1 cellular context compared by ENCODE assay signal in genomic region chr2:171325886-171326585, GRCh38.
A peak's percentile ranks its signal among the peaks of the same experiment; 100 is the strongest.
TF ChIP-seq lines count a peak whose summit lies in the region.

No MANE protein-coding gene starts in this region.

TF ChIP-seq in GM12878, 131 proteins besides CTCF, POLR2A, EP300 and RAD21 (continued from another document):
- TF ChIP-seq ZNF687 (IDR thresholded peaks at IDR 0.05) = peak; percentile 53; the same call in 1 of the 2 replicates
- TF ChIP-seq EED (IDR thresholded peaks at IDR 0.05; ENCODE audit: low read depth) = 0 out of 2 replicates have a peak, but pooled peaks have one; percentile 57
- peak; percentile 88 for TF ChIP-seq ATF7 (IDR thresholded peaks at IDR 0.05; ENCODE audit: low read depth)
- no peak for TF ChIP-seq MEF2B (IDR thresholded peaks at IDR 0.05; ENCODE audit: partially characterized antibody, poor library complexity, severe bottlenecking)
- TF ChIP-seq ATF2 (IDR thresholded peaks at IDR 0.05; ENCODE audit: low read length) = peak; percentile 90
- TF ChIP-seq NKRF (conservative IDR thresholded peaks at IDR 0.05) = no peak
- peak; percentile 74 to 76; a peak in 3 of 4 replicates for TF ChIP-seq IKZF2 (IDR thresholded peaks at IDR 0.05)
- peak; percentile 93 for TF ChIP-seq JUNB (IDR thresholded peaks at IDR 0.05)
- no peak for TF ChIP-seq FOS (IDR thresholded peaks at IDR 0.05; ENCODE audit: borderline replicate concordance, extremely low read depth, insufficient read length)
- peak; percentile 68; the same call in 1 of the 2 replicates for TF ChIP-seq DPF2 (IDR thresholded peaks at IDR 0.05)
- TF ChIP-seq CREB1 (IDR thresholded peaks at IDR 0.05; ENCODE audit: low read depth) = peak; percentile 81
- peak; percentile 78 for TF ChIP-seq CREM (IDR thresholded peaks at IDR 0.05; ENCODE audit: low read depth)
- TF ChIP-seq POLR2AphosphoS5 (IDR thresholded peaks at IDR 0.05; ENCODE audit: low read length) = 0 out of 2 replicates have a peak, but pooled peaks have one; percentile 27
- peak; percentile 78 for TF ChIP-seq IRF4 (IDR thresholded peaks at IDR 0.05; ENCODE audit: low read depth, low read length)
- no peak for TF ChIP-seq ZNF217 (IDR thresholded peaks at IDR 0.05)
- peak; percentile 67 for TF ChIP-seq SKIL (IDR thresholded peaks at IDR 0.05; ENCODE audit: low read depth, poor library complexity, severe bottlenecking)
- no peak for TF ChIP-seq ZNF24 (IDR thresholded peaks at IDR 0.05)
- TF ChIP-seq MTA2 (IDR thresholded peaks at IDR 0.05; ENCODE audit: low read depth) = peak; percentile 78
- no peak for TF ChIP-seq ZNF207 (IDR thresholded peaks at IDR 0.05; ENCODE audit: borderline replicate concordance)
- no peak for TF ChIP-seq SMAD1 (IDR thresholded peaks at IDR 0.05; ENCODE audit: low read depth, partially characterized antibody)
- peak; percentile 43; the same call in 1 of the 2 replicates for TF ChIP-seq PML (IDR thresholded peaks at IDR 0.05; ENCODE audit: low read length)
- TF ChIP-seq ZNF622 (IDR thresholded peaks at IDR 0.05) = no peak
- TF ChIP-seq RELB (IDR thresholded peaks at IDR 0.05; ENCODE audit: low read depth) = peak; percentile 62; the same call in 1 of the 2 replicates
- TF ChIP-seq BHLHE40 (IDR thresholded peaks at IDR 0.05; ENCODE audit: borderline replicate concordance in 1 of 2, low read depth in 2 of 2, low read length in 1 of 2) = no peak
- TF ChIP-seq BCL11A (IDR thresholded peaks at IDR 0.05; ENCODE audit: low read depth, low read length) = peak; percentile 72
- no peak for TF ChIP-seq ZBTB33 (IDR thresholded peaks at IDR 0.05)
- no peak for TF ChIP-seq RCOR1 (conservative IDR thresholded peaks at IDR 0.05; ENCODE audit: low read depth, low read length)
- TF ChIP-seq PKNOX1 (IDR thresholded peaks at IDR 0.05) = peak; percentile 61
- peak; percentile 70; the same call in 1 of the 2 replicates for TF ChIP-seq STAT3 (IDR thresholded peaks at IDR 0.05; ENCODE audit: low read depth, low read length)
- TF ChIP-seq IKZF1 (conservative IDR thresholded peaks at IDR 0.05) = 0 out of 2 replicates have a peak, but pooled peaks have one; percentile 30
- TF ChIP-seq CEBPB (IDR thresholded peaks at IDR 0.05; ENCODE audit: borderline replicate concordance in 1 of 2, low read depth in 2 of 2, low read length in 2 of 2) = 0 out of 4 replicates have a peak, but pooled peaks of 1 of the 2 experiments have one; percentile 40
- 0 out of 2 replicates have a peak, but pooled peaks have one; percentile 11 for TF ChIP-seq GABPA (IDR thresholded peaks at IDR 0.05; ENCODE audit: low read depth)
- peak; percentile 59; the same call in 1 of the 2 replicates for TF ChIP-seq JUND (IDR thresholded peaks at IDR 0.05; ENCODE audit: low read depth, low read length)
- TF ChIP-seq ETV6 (conservative IDR thresholded peaks at IDR 0.05 in 1 of 2, IDR thresholded peaks at IDR 0.05 in 1 of 2; ENCODE audit: borderline replicate concordance in 1 of 2, low read depth in 1 of 2) = peak in 1 of 2 experiments; percentile 27; a peak in 1 of 4 replicates
- peak; percentile 94 for TF ChIP-seq NFIC (IDR thresholded peaks at IDR 0.05; ENCODE audit: low read depth, low read length)
- TF ChIP-seq E2F8 (IDR thresholded peaks at IDR 0.05; ENCODE audit: low read depth, partially characterized antibody) = peak; percentile 18
